ENCODE assay signal across 10 cellular contexts in the genomic region with DNA sequence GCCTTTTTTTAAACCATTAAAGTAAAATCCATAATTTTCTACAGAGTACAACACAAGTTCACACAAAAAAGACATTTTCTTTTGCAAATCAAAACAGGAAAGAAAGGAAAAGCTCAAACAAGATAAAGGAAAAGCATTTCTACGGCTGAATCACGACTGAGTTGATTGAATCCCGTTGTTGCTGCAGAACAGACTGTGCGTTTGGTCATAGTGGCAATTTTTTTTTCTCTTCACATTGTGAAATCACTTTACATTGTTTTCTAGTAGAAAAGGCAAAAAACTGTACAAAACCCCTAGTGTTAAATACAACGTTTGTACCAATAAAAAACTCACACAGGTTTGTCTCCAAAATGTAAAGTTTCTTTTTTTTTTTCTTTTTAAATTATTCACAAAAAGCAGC. TPM values are rescaled to one million over a fixed set of nuclear protein-coding genes. Genes with fewer than 3 reads are reported as not detected.
DNase-seq lines count a peak whose midpoint lies in the region; ATAC-seq and TF ChIP-seq lines count a peak whose summit lies in the region.
"Had no signal": no experiment of that assay in that cellular context is flagged by ENCODE, and none has a peak within 500 bp of the region (broad histone marks: within the 10 kb centered on the region; RNA-seq: fewer than 3 reads in every experiment).

No MANE protein-coding gene starts in this region.

- H4K20me1 ChIP-seq in OCI-LY7 (ENCODE audit: insufficient read depth, low read length): no peaks in the 10 kb centered on the region

- 21% methylated on average over 5 of the region's 5 CpGs for WGBS in tibial nerve, 2 donors

- H3K4me2 ChIP-seq in OCI-LY7 (ENCODE audit: low read length): no peak overlapping the region

- DNase-seq in activated naive CD8-positive, alpha-beta T cell treated with anti-CD3 and anti-CD28 coated beads, Interleukin-2, amount 50 U/mL, for 24 hours: no peak
- DNase-seq in choroid plexus epithelial cell (ENCODE audit: low read depth): peak; percentile 77
- DNase-seq in tibial nerve (ENCODE audit: low spot score in 2 of 2): no peak
- DNase-seq in A172 (ENCODE audit: low spot score): no peak
- DNase-seq in OCI-LY7 (ENCODE audit: low spot score): no peak
- DNase-seq: cerebellar nuclear complex had no signal

- H3K79me2 ChIP-seq in OCI-LY7 (ENCODE audit: insufficient read depth, low read depth, low read length): no peaks in the 10 kb centered on the region

- no peak for TF ChIP-seq EP300 in tibial nerve (IDR thresholded peaks at IDR 0.05)

- H2AFZ ChIP-seq in OCI-LY7 (ENCODE audit: low read length): no peak overlapping the region

- no peak for ATAC-seq in activated naive CD8-positive, alpha-beta T cell treated with anti-CD3 and anti-CD28 coated beads, Interleukin-2, amount 50 U/mL, for 24 hours
- no peak for ATAC-seq in GM18502 (IDR thresholded peaks at IDR 0.05; ENCODE audit: poor library complexity, unreplicated experiment)

- H3K9ac ChIP-seq in muscle layer of colon (ENCODE audit: low read length): no peak overlapping the region

- H3K9me3 ChIP-seq in muscle layer of colon (ENCODE audit: low read length) (no peaks in the 10 kb centered on the region), tibial nerve (no peaks in the 10 kb centered on the region), OCI-LY7 (ENCODE audit: low read length) (no peaks in the 10 kb centered on the region)

- no peaks in the 10 kb centered on the region for H3K9me2 ChIP-seq in OCI-LY7 (ENCODE audit: insufficient read depth, low read length)

- H3K27me3 Mint-ChIP-seq in activated naive CD8-positive, alpha-beta T cell: no peaks in the 10 kb centered on the region
- no peaks in the 10 kb centered on the region for H3K27me3 Mint-ChIP-seq in activated naive CD8-positive, alpha-beta T cell treated with anti-CD3 and anti-CD28 coated beads, Interleukin-2, amount 50 U/mL, for 24 hours

- CTCF ChIA-PET in OCI-LY7 (lab: Charles Lee; ENCODE audit: unreplicated experiment): no interaction called here

- no peaks in the 10 kb centered on the region for H3K36me3 Mint-ChIP-seq in activated naive CD8-positive, alpha-beta T cell
- peaks cover 26% of the 10 kb centered on the region for H3K36me3 Mint-ChIP-seq in activated naive CD8-positive, alpha-beta T cell treated with anti-CD3 and anti-CD28 coated beads, Interleukin-2, amount 50 U/mL, for 24 hours (ENCODE audit: low read depth)

- POLR2A ChIA-PET in OCI-LY7 (lab: Charles Lee): interaction anchor here (0.5 to 1.3 kb wide), 4 partner anchors 13 to 487 kb away, joined by 3 to 6 read pairs (median 4); no protein-coding TSS in a partner anchor

- no peak overlapping the region for H3K4me3 Mint-ChIP-seq in activated naive CD8-positive, alpha-beta T cell
- no peak overlapping the region for H3K4me3 Mint-ChIP-seq in activated naive CD8-positive, alpha-beta T cell treated with anti-CD3 and anti-CD28 coated beads, Interleukin-2, amount 50 U/mL, for 24 hours

- H3K36me3 ChIP-seq in muscle layer of colon (ENCODE audit: insufficient read depth, low read length) (peaks cover 28% of the 10 kb centered on the region), tibial nerve (peaks cover 0 to 33% (median 9%) of the 10 kb centered on the region in 3 donors), OCI-LY7 (ENCODE audit: insufficient read depth, low read length) (peaks cover 76% of the 10 kb centered on the region)

- no TSS peak for BruUV-seq in OCI-LY7 (replicated peaks; lab: Mats Ljungman, UMichigan)

- no peaks in the 10 kb centered on the region for H3K9me3 Mint-ChIP-seq in activated naive CD8-positive, alpha-beta T cell (ENCODE audit: low read depth)
- no peaks in the 10 kb centered on the region for H3K9me3 Mint-ChIP-seq in activated naive CD8-positive, alpha-beta T cell treated with anti-CD3 and anti-CD28 coated beads, Interleukin-2, amount 50 U/mL, for 24 hours

- H3K27ac Mint-ChIP-seq in activated naive CD8-positive, alpha-beta T cell: peak overlapping the region; percentile 61
- H3K27ac Mint-ChIP-seq in activated naive CD8-positive, alpha-beta T cell treated with anti-CD3 and anti-CD28 coated beads, Interleukin-2, amount 50 U/mL, for 24 hours: no peak overlapping the region

- TF ChIP-seq POLR2A in tibial nerve (IDR thresholded peaks at IDR 0.05): no peak

- peaks cover 3% of the 10 kb centered on the region for H3K4me1 Mint-ChIP-seq in activated naive CD8-positive, alpha-beta T cell (ENCODE audit: low read depth)
- H3K4me1 Mint-ChIP-seq in activated naive CD8-positive, alpha-beta T cell treated with anti-CD3 and anti-CD28 coated beads, Interleukin-2, amount 50 U/mL, for 24 hours: peaks cover 3% of the 10 kb centered on the region

- H3K4me3 ChIP-seq in choroid plexus epithelial cell (ENCODE audit: low read depth, low read length) (no peak overlapping the region), muscle layer of colon (ENCODE audit: low read depth in 1 of 2, low read length in 2 of 2) (no peak overlapping the region), tibial nerve (peak overlapping the region in 1 of 4 donors; percentile 5), OCI-LY7 (ENCODE audit: low read depth, low read length, poor library complexity, severe bottlenecking) (no peak overlapping the region)

- H3K27ac ChIP-seq in muscle layer of colon (ENCODE audit: low read depth, low read length) (peak overlapping the region; percentile 40), tibial nerve (peak overlapping the region; percentile 26 to 94 (median 70)), OCI-LY7 (ENCODE audit: low read depth, low read length, poor library complexity, severe bottlenecking) (no peak overlapping the region)

- TF ChIP-seq CTCF in choroid plexus epithelial cell (conservative IDR thresholded peaks at IDR 0.05; ENCODE audit: low read depth, low read length) (no peak), tibial nerve (IDR thresholded peaks at IDR 0.05) (no peak), OCI-LY7 (conservative IDR thresholded peaks at IDR 0.05; ENCODE audit: low read length) (no peak)

- H3K4me1 ChIP-seq in muscle layer of colon (ENCODE audit: insufficient read depth, low read length): peaks cover 59% of the 10 kb centered on the region
- peaks cover 0 to 63% (median 33%) of the 10 kb centered on the region in 4 donors for H3K4me1 ChIP-seq in tibial nerve
- H3K4me1 ChIP-seq in OCI-LY7 (ENCODE audit: insufficient read depth, low read length, poor library complexity, severe bottlenecking): no peaks in the 10 kb centered on the region

- intact Hi-C loops in OCI-LY7 (cut with micrococcal nuclease; ENCODE audit: unreplicated experiment): no loop called here

- H3K27me3 ChIP-seq in muscle layer of colon (ENCODE audit: control insufficient read depth in 1 of 2, insufficient read depth in 2 of 2, low read length in 2 of 2) (no peaks in the 10 kb centered on the region), tibial nerve (no peaks in the 10 kb centered on the region)

RNA-seq across cellular contexts. Expression of gene RAPSN, which starts 17.3 kb away (rescaled TPM):
- 1 to 10 TPM; 2.2 to 6.7 (median 2.7) TPM for total RNA-seq in tibial nerve
- total RNA-seq in A172 (2014; rRNA removed; shearing (Covaris generic)): not detected in 2 replicates
- 0.26 TPM in 1 of 2 replicates, not detected in the other for total RNA-seq in OCI-LY7 (2014; rRNA removed; shearing (Covaris generic))
- not detected in 2 replicates for total RNA-seq in OCI-LY7 (2022)
- total RNA-seq: RPMI7951 had no signal

RNA-seq across cellular contexts. Expression of gene PSMC3, which starts 40.0 kb away (rescaled TPM):
- 100 to 1,000 TPM; 103 to 147 (median 128) TPM for total RNA-seq in tibial nerve
- 435 and 665 TPM in 2 replicates for total RNA-seq in A172 (2014; rRNA removed; shearing (Covaris generic))
- total RNA-seq in OCI-LY7 (2014; rRNA removed; shearing (Covaris generic)): 122 and 135 TPM in 2 replicates
- 127 and 144 TPM in 2 replicates for total RNA-seq in OCI-LY7 (2022)

RNA-seq across cellular contexts. Expression of gene SLC39A13, which starts 57.8 kb away (rescaled TPM):
- 100 to 1,000 TPM in 3 of 4 donors, 10 to 100 TPM in 1; 91.6 to 142 (median 116) TPM for total RNA-seq in tibial nerve
- total RNA-seq in A172 (2014; rRNA removed; shearing (Covaris generic)): 103 and 108 TPM in 2 replicates
- total RNA-seq in OCI-LY7 (2014; rRNA removed; shearing (Covaris generic)): 31.6 and 31.8 TPM in 2 replicates
- 30.5 and 33.9 TPM in 2 replicates for total RNA-seq in OCI-LY7 (2022)
